Comparison of ENCODE assay signal across 8 cellular contexts in genomic region chr20:51326241-51326819, GRCh38.
A peak's percentile ranks its signal among the peaks of the same experiment; 100 is the strongest.
DNase-seq lines count a peak whose midpoint lies in the region; ATAC-seq and TF ChIP-seq lines count a peak whose summit lies in the region.

No MANE protein-coding gene starts in this region.

- POLR2A ChIA-PET in HCT116 (lab: Charles Lee) (no interaction called here), T-cell (lab: Charles Lee) (no interaction called here)

- WGBS in lower leg skin, 2 donors: 36 to 61% methylated on average over 2 of the region's 2 CpGs
- 24 to 39% methylated on average over 2 of the region's 2 CpGs for WGBS in sigmoid colon, 2 donors

- no peaks in the 10 kb centered on the region for H3K9me3 Mint-ChIP-seq in T-cell

- H3K9ac ChIP-seq in HCT116 (ENCODE audit: low read length): no peak overlapping the region

- peak; percentile 46 for DNase-seq in BE2C
- DNase-seq in HCT116 (ENCODE audit: low read depth, low spot score): peak; percentile 54
- peak in 20 of 34 experiments; percentile 11 to 51 (median 28) for DNase-seq in T-cell
- DNase-seq in cardiac fibroblast (ENCODE audit: low read depth in 2 of 2): peak; percentile 24 to 58
- DNase-seq in mucosa of descending colon: peak in 2 of 3 donors; percentile 42 to 58
- no peak for DNase-seq in lower leg skin (ENCODE audit: low spot score in 2 of 2)
- no peak for DNase-seq in sigmoid colon
- no peak for DNase-seq in GF-D8 (lab: John Stamatoyannopoulos, UW)

- no peaks in the 10 kb centered on the region for H3K36me3 Mint-ChIP-seq in T-cell

- H3K4me3 Mint-ChIP-seq in T-cell: no peak overlapping the region

- no peak for TF ChIP-seq EP300 in sigmoid colon (IDR thresholded peaks at IDR 0.05)

- TF ChIP-seq CTCF in BE2C (IDR thresholded peaks at IDR 0.05; ENCODE audit: low read depth, low read length) (peak; percentile 75), HCT116 (IDR thresholded peaks at IDR 0.05 in 2 of 3, conservative IDR thresholded peaks at IDR 0.05 in 1 of 3; ENCODE audit: borderline replicate concordance in 1 of 3, insufficient read depth in 1 of 3, low read depth in 2 of 3, low read length in 2 of 3) (peak; percentile 51 to 86 (median 73); a peak in 5 of 6 replicates), cardiac fibroblast (IDR thresholded peaks at IDR 0.05; ENCODE audit: low read depth, low read length) (peak; percentile 59), mucosa of descending colon (IDR thresholded peaks at IDR 0.05) (no peak), lower leg skin (IDR thresholded peaks at IDR 0.05) (no peak), sigmoid colon (IDR thresholded peaks at IDR 0.05) (peak in 2 of 4 experiments; percentile 44 to 46)

- H3K9me3 ChIP-seq in BE2C: no peaks in the 10 kb centered on the region
- H3K9me3 ChIP-seq in HCT116 (ENCODE audit: control insufficient read depth in 1 of 2, insufficient read depth in 1 of 2, low read depth in 1 of 2, low read length in 2 of 2): peaks cover 0 to 8% of the 10 kb centered on the region in 2 experiments; a peak in 1 of 4 replicates
- H3K9me3 ChIP-seq in mucosa of descending colon: no peaks in the 10 kb centered on the region
- peaks cover 0 to 6% (median 2%) of the 10 kb centered on the region in 4 donors for H3K9me3 ChIP-seq in sigmoid colon

- TF ChIP-seq POLR2A in HCT116 (IDR thresholded peaks at IDR 0.05; ENCODE audit: borderline replicate concordance, extremely low read depth, insufficient read depth, insufficient read length) (no peak), lower leg skin (IDR thresholded peaks at IDR 0.05) (no peak), sigmoid colon (IDR thresholded peaks at IDR 0.05) (no peak)

- H3K27me3 ChIP-seq in BE2C: no peaks in the 10 kb centered on the region
- no peaks in the 10 kb centered on the region for H3K27me3 ChIP-seq in HCT116 (ENCODE audit: insufficient read depth, low read length)
- H3K27me3 ChIP-seq in sigmoid colon: no peaks in the 10 kb centered on the region

- TF ChIP-seq RAD21 in HCT116 (IDR thresholded peaks at IDR 0.05; ENCODE audit: low read depth): peak; percentile 56

- H3K4me3 ChIP-seq in BE2C (ENCODE audit: low read depth, low read length) (no peak overlapping the region), HCT116 (replicated peaks in 1 of 2; ENCODE audit: low read depth in 1 of 2, low read length in 2 of 2) (no peak overlapping the region), cardiac fibroblast (replicated peaks in 1 of 2; ENCODE audit: low read depth in 2 of 2, low read length in 2 of 2) (no peak overlapping the region), mucosa of descending colon (no peak overlapping the region), lower leg skin (ENCODE audit: low read depth, poor library complexity, severe bottlenecking) (no peak overlapping the region), sigmoid colon (no peak overlapping the region)

- H3K4me2 ChIP-seq in HCT116 (ENCODE audit: low read length): no peak overlapping the region

- H3K4me1 ChIP-seq in BE2C (no peaks in the 10 kb centered on the region), HCT116 (ENCODE audit: control insufficient read depth in 1 of 2, insufficient read depth in 2 of 2, low read length in 2 of 2) (no peaks in the 10 kb centered on the region), mucosa of descending colon (ENCODE audit: low read depth) (no peaks in the 10 kb centered on the region), sigmoid colon (peaks cover 0 to 9% (median 0%) of the 10 kb centered on the region in 4 donors)

- no peaks in the 10 kb centered on the region for H3K36me3 ChIP-seq in BE2C
- no peaks in the 10 kb centered on the region for H3K36me3 ChIP-seq in HCT116 (ENCODE audit: control insufficient read depth in 1 of 2, insufficient read depth in 2 of 2, low read length in 2 of 2)
- no peaks in the 10 kb centered on the region for H3K36me3 ChIP-seq in mucosa of descending colon (ENCODE audit: low read depth)
- no peaks in the 10 kb centered on the region for H3K36me3 ChIP-seq in sigmoid colon

- H3K79me2 ChIP-seq in HCT116 (ENCODE audit: insufficient read depth, low read length): no peaks in the 10 kb centered on the region

- H3K27ac ChIP-seq in HCT116 (ENCODE audit: low read depth, low read length) (no peak overlapping the region), sigmoid colon (no peak overlapping the region)

- H3K9me2 ChIP-seq in HCT116 (ENCODE audit: insufficient read depth): no peaks in the 10 kb centered on the region

- H3K4me1 Mint-ChIP-seq in T-cell: no peaks in the 10 kb centered on the region

- no TSS peak for BruUV-seq in HCT116 (replicated peaks; lab: Mats Ljungman, UMichigan)

- ATAC-seq in HCT116 (peak; percentile 93), T-cell (replicated peaks in 1 of 4) (peak in 1 of 4 experiments; percentile 61), mucosa of descending colon (peak; percentile 45)

- intact Hi-C loops in HCT116 (cut with micrococcal nuclease): loop anchor here (1.0 kb wide), 1 partner anchor 339 kb away; no protein-coding TSS in a partner anchor
- intact Hi-C loops in mucosa of descending colon (cut with DNase I, micrococcal nuclease): no loop called here
- intact Hi-C loops in lower leg skin (cut with DNase I; ENCODE audit: low total_unique reads): no loop called here
- intact Hi-C loops in sigmoid colon (cut with DNase I): no loop called here

- no peak overlapping the region for H2AFZ ChIP-seq in HCT116 (ENCODE audit: low read depth, low read length, poor library complexity, severe bottlenecking)

- CTCF ChIA-PET in HCT116 (lab: Charles Lee) (interaction anchor here (0.6 to 6.5 kb wide), 10 partner anchors 8 to 345 kb away, joined by 3 to 56 read pairs (median 4); no protein-coding TSS in a partner anchor), T-cell (lab: Charles Lee) (interaction anchor here in 1 of 2 donors (0.5 to 3.2 kb wide), 9 partner anchors 12 to 718 kb away, joined by 3 to 50 read pairs (median 4); no protein-coding TSS in a partner anchor)

- RAD21 ChIA-PET in HCT116 (lab: Charles Lee; ENCODE audit: low non-redundant PET in 1 of 2, low total read pairs in 2 of 2, uncharacterized antibody in 2 of 2, unreplicated experiment in 2 of 2): interaction anchor here (1.0 to 1.3 kb wide), 3 partner anchors 333 to 339 kb away, joined by 4 to 7 read pairs (median 4); no protein-coding TSS in a partner anchor

- no peaks in the 10 kb centered on the region for H4K20me1 ChIP-seq in HCT116 (ENCODE audit: insufficient read depth)

- H3K27me3 Mint-ChIP-seq in T-cell: peaks cover 6 to 8% of the 10 kb centered on the region in 2 donors

- no peak overlapping the region for H3K27ac Mint-ChIP-seq in T-cell

TF ChIP-seq in HCT116, 20 proteins besides CTCF, POLR2A, EP300 and RAD21:
- TF ChIP-seq ELF1 (IDR thresholded peaks at IDR 0.05; ENCODE audit: borderline replicate concordance, low read depth) (no peak), CBX3 (IDR thresholded peaks at IDR 0.05; ENCODE audit: low read depth) (peak; percentile 39; the same call in 1 of the 2 replicates)
TF ChIP-seq in HCT116: peak in this region for 1.

Comparison
In these comparisons a context has a peak if more than half of its experiments do, and no peak if none do; other contexts are left out.
1. DNase-seq: peak in BE2C (single experiment), HCT116 (single experiment), T-cell (20 of 34), cardiac fibroblast (2 of 2) and mucosa of descending colon (2 of 3); none in lower leg skin (0 of 2), sigmoid colon (single experiment) and GF-D8 (single experiment).
2. CTCF ChIP-seq: peak in BE2C (single experiment), HCT116 (3 of 3) and cardiac fibroblast (single experiment); none in mucosa of descending colon (single experiment) and lower leg skin (0 of 3).